Comparison of ENCODE assay signal across 8 cellular contexts in genomic region chr6:148999921-149000589, GRCh38.
A peak's percentile ranks its signal among the peaks of the same experiment; 100 is the strongest.
DNase-seq lines count a peak whose midpoint lies in the region; ATAC-seq and TF ChIP-seq lines count a peak whose summit lies in the region.

No MANE protein-coding gene starts in this region.

- WGBS in esophagus squamous epithelium, 2 donors: 59 to 73% methylated on average over 4 of the region's 4 CpGs

- H3K4me1 ChIP-seq in Karpas-422 (ENCODE audit: low read length): no peaks in the 10 kb centered on the region
- H3K4me1 ChIP-seq in esophagus squamous epithelium: peaks cover 0 to 17% (median 4%) of the 10 kb centered on the region in 3 donors

- peaks cover 5% of the 10 kb centered on the region for H3K9me3 Mint-ChIP-seq in activated naive CD8-positive, alpha-beta T cell (ENCODE audit: low read depth)
- H3K9me3 Mint-ChIP-seq in activated naive CD8-positive, alpha-beta T cell treated with anti-CD3 and anti-CD28 coated beads for 36 hours: peaks cover 19% of the 10 kb centered on the region

- no peak overlapping the region for H3K4me2 ChIP-seq in Karpas-422 (ENCODE audit: low read depth, low read length, poor library complexity, severe bottlenecking)

- TF ChIP-seq POLR2A in esophagus squamous epithelium (IDR thresholded peaks at IDR 0.05): no peak

- H3K4me3 Mint-ChIP-seq in activated naive CD8-positive, alpha-beta T cell: no peak overlapping the region
- no peak overlapping the region for H3K4me3 Mint-ChIP-seq in activated naive CD8-positive, alpha-beta T cell treated with anti-CD3 and anti-CD28 coated beads for 36 hours

- no peaks in the 10 kb centered on the region for H3K79me2 ChIP-seq in Karpas-422 (ENCODE audit: low read length)

- DNase-seq in activated naive CD8-positive, alpha-beta T cell treated with anti-CD3 and anti-CD28 coated beads for 36 hours: no peak
- DNase-seq in astrocyte of the cerebellum (ENCODE audit: low read depth) (peak; percentile 78), kidney epithelial cell (ENCODE audit: low read depth) (peak; percentile 49), NCI-H2196 treated with DMSO at 0.1 percent for 48 hours (lab: John Stamatoyannopoulos, UW; ENCODE audit: unreplicated experiment) (no peak), Karpas-422 (no peak), esophagus squamous epithelium (lab: John Stamatoyannopoulos, UW) (no peak)

- H3K9me2 ChIP-seq in Karpas-422 (replicated peaks; ENCODE audit: insufficient read depth, low read length): no peaks in the 10 kb centered on the region

- H3K9ac ChIP-seq in Karpas-422 (ENCODE audit: low read length): no peak overlapping the region

- H3K27ac Mint-ChIP-seq in activated naive CD8-positive, alpha-beta T cell: peak overlapping the region; percentile 19
- no peak overlapping the region for H3K27ac Mint-ChIP-seq in activated naive CD8-positive, alpha-beta T cell treated with anti-CD3 and anti-CD28 coated beads for 36 hours

- no peaks in the 10 kb centered on the region for H3K27me3 ChIP-seq in kidney epithelial cell (ENCODE audit: control insufficient read depth, insufficient read depth, low read length)
- H3K27me3 ChIP-seq in Karpas-422 (ENCODE audit: low read length): no peaks in the 10 kb centered on the region
- H3K27me3 ChIP-seq in esophagus squamous epithelium: no peaks in the 10 kb centered on the region

- H3K36me3 Mint-ChIP-seq in activated naive CD8-positive, alpha-beta T cell: peaks cover 7% of the 10 kb centered on the region
- H3K36me3 Mint-ChIP-seq in activated naive CD8-positive, alpha-beta T cell treated with anti-CD3 and anti-CD28 coated beads for 36 hours: peaks cover 9% of the 10 kb centered on the region

- no peaks in the 10 kb centered on the region for H4K20me1 ChIP-seq in Karpas-422 (ENCODE audit: insufficient read depth, low read depth, low read length)

- intact Hi-C loops in esophagus squamous epithelium (cut with DNase I): no loop called here

- H2AFZ ChIP-seq in Karpas-422 (ENCODE audit: low read length): no peak overlapping the region

- no peak for ATAC-seq in GM18858 (IDR thresholded peaks at IDR 0.05; ENCODE audit: unreplicated experiment)

- no peaks in the 10 kb centered on the region for H3K27me3 Mint-ChIP-seq in activated naive CD8-positive, alpha-beta T cell
- peaks cover 8% of the 10 kb centered on the region for H3K27me3 Mint-ChIP-seq in activated naive CD8-positive, alpha-beta T cell treated with anti-CD3 and anti-CD28 coated beads for 36 hours

- in situ Hi-C loops in astrocyte of the cerebellum (cut with HindIII; ENCODE audit: low sequenced_read_pairs): no loop called here

- H3K36me3 ChIP-seq in kidney epithelial cell (ENCODE audit: control insufficient read depth, insufficient read depth, low read length): no peaks in the 10 kb centered on the region
- no peaks in the 10 kb centered on the region for H3K36me3 ChIP-seq in Karpas-422 (ENCODE audit: insufficient read depth, low read length)
- no peaks in the 10 kb centered on the region for H3K36me3 ChIP-seq in esophagus squamous epithelium

- H3K27ac ChIP-seq in Karpas-422 (ENCODE audit: low read length) (no peak overlapping the region), esophagus squamous epithelium (no peak overlapping the region)

- TF ChIP-seq CTCF in astrocyte of the cerebellum (IDR thresholded peaks at IDR 0.05; ENCODE audit: low read depth, low read length, missing control alignments) (no peak), kidney epithelial cell (IDR thresholded peaks at IDR 0.05; ENCODE audit: insufficient read depth, low read length, poor library complexity, severe bottlenecking) (no peak), esophagus squamous epithelium (IDR thresholded peaks at IDR 0.05) (no peak)

- peaks cover 8% of the 10 kb centered on the region for H3K4me1 Mint-ChIP-seq in activated naive CD8-positive, alpha-beta T cell (ENCODE audit: low read depth)
- H3K4me1 Mint-ChIP-seq in activated naive CD8-positive, alpha-beta T cell treated with anti-CD3 and anti-CD28 coated beads for 36 hours: peaks cover 8% of the 10 kb centered on the region

- H3K9me3 ChIP-seq in Karpas-422 (ENCODE audit: low read length): peaks cover 3% of the 10 kb centered on the region; the same call in 1 of the 2 replicates
- H3K9me3 ChIP-seq in esophagus squamous epithelium: peaks cover 0 to 10% (median 9%) of the 10 kb centered on the region in 3 donors

- no peak overlapping the region for H3K4me3 ChIP-seq in astrocyte of the cerebellum (ENCODE audit: low read depth, low read length)
- no peak overlapping the region for H3K4me3 ChIP-seq in kidney epithelial cell (ENCODE audit: low read depth, low read length)
- H3K4me3 ChIP-seq in Karpas-422 (ENCODE audit: low read length): no peak overlapping the region
- no peak overlapping the region for H3K4me3 ChIP-seq in esophagus squamous epithelium

Comparison
In these comparisons a context has a peak if more than half of its experiments do, and no peak if none do; other contexts are left out.
1. DNase-seq: peak in astrocyte of the cerebellum (single experiment) and kidney epithelial cell (single experiment); none in activated naive CD8-positive, alpha-beta T cell treated with anti-CD3 and anti-CD28 coated beads for 36 hours (single experiment), NCI-H2196 treated with DMSO at 0.1 percent for 48 hours (single experiment), Karpas-422 (single experiment) and esophagus squamous epithelium (single experiment).